ENCODE assay signal across 16 cellular contexts in genomic region chr1:204960306-204960984, GRCh38.
"Had no signal": no experiment of that assay in that cellular context is flagged by ENCODE, and none has a peak within 500 bp of the region (broad histone marks: within the 10 kb centered on the region; RNA-seq: fewer than 3 reads in every experiment).

No MANE protein-coding gene starts in this region.

- H3K4me1 ChIP-seq: adrenal gland, foreskin keratinocyte, testis had no signal

- H3K27ac ChIP-seq: adrenal gland, epithelial cell of prostate, foreskin keratinocyte, testis, WERI-Rb-1 had no signal

- H3K4me3 ChIP-seq: adrenal gland, testis had no signal

- ATAC-seq: activated naive CD4-positive, alpha-beta T cell treated with anti-CD3 and anti-CD28 coated beads, Interleukin-2, amount 50 U/mL, for 72 hours; activated T-cell treated with anti-CD3 and anti-CD28 coated beads, Interleukin-2, amount 50 U/mL, for 72 hours; foreskin keratinocyte; stimulated activated naive CD8-positive, alpha-beta T cell treated with anti-CD3 and anti-CD28 coated beads, Interleukin-15, amount 100 ng/mL, for 72 hours had no signal

- H3K27me3 ChIP-seq: adrenal gland, testis had no signal

- H3K9me3 ChIP-seq: adrenal gland, testis had no signal

- FAIRE-seq: small intestine had no signal

- DNase-seq: activated CD4-positive, alpha-beta T cell treated with anti-CD3 and anti-CD28 coated beads for 1 hour; activated CD8-positive, alpha-beta memory T cell treated with anti-CD3 and anti-CD28 coated beads for 24 hours; activated gamma-delta T cell; activated T-cell treated with anti-CD3 and anti-CD28 coated beads, Interleukin-2, amount 50 U/mL, for 72 hours; adrenal gland; endodermal cell; foreskin keratinocyte; glutamatergic neuron; small intestine; stimulated activated CD4-positive, alpha-beta T cell treated with anti-CD3 and anti-CD28 coated beads, Interleukin-4, amount 100 ng/mL, for 1 hour; stimulated activated naive CD8-positive, alpha-beta T cell treated with anti-CD3 and anti-CD28 coated beads, Interleukin-15, amount 100 ng/mL, for 72 hours; T-helper 2 cell; testis; WERI-Rb-1 had no signal
